ENCODE assay signal across 8 cellular contexts in genomic region chrX:9352243-9352642, GRCh38.
DNase-seq lines count a peak whose midpoint lies in the region; ATAC-seq, FAIRE-seq and TF ChIP-seq lines count a peak whose summit lies in the region.

No MANE protein-coding gene starts in this region.

- WGBS in HepG2 (ENCODE audit: low lambda C conversion rate): 52% methylated on average over 4 of the region's 4 CpGs
- 27% methylated on average over 4 of the region's 4 CpGs for WGBS in right lobe of liver (ENCODE audit: insufficient coverage, low coverage, low lambda C conversion rate, missing lambda C conversion rate)

- BruUV-seq in HepG2 (replicated peaks; lab: Mats Ljungman, UMichigan): no TSS peak

- peak overlapping the region; percentile 80 for H3K27ac Mint-ChIP-seq in activated B cell treated with CpG ODN at 0.5 μM for 24 hours

- no peak for ATAC-seq in HepG2
- ATAC-seq in right lobe of liver: no peak
- ATAC-seq in HG03095 (IDR thresholded peaks at IDR 0.05; ENCODE audit: unreplicated experiment): peak; percentile 60
- peak; percentile 61 for ATAC-seq in activated B cell treated with CpG ODN at 0.5 μM for 24 hours (ENCODE audit: low read depth)

- H3K79me2 ChIP-seq in HepG2 (ENCODE audit: insufficient read depth, low read length): no peaks in the 10 kb centered on the region

- no peaks in the 10 kb centered on the region for H3K36me3 Mint-ChIP-seq in activated B cell treated with CpG ODN at 0.5 μM for 24 hours (ENCODE audit: low read depth)

- TF ChIP-seq RAD21 in HepG2 (CRISPR knock-in tag; IDR thresholded peaks at IDR 0.05): no peak

- DNase-seq in HepG2 (ENCODE audit: low spot score): no peak
- no peak for DNase-seq in right lobe of liver
- no peak for DNase-seq in activated B cell treated with CpG ODN at 0.5 μM for 24 hours
- no peak for DNase-seq in stimulated activated CD8-positive, alpha-beta memory T cell treated with anti-CD3 and anti-CD28 coated beads, Interleukin-4, amount 100 ng/mL, for 48 hours
- no peak for DNase-seq in DMS53 (lab: John Stamatoyannopoulos, UW)
- DNase-seq in A172 (ENCODE audit: low spot score): no peak
- no peak for DNase-seq in DMS153 treated with DMSO at 0.1 percent for 48 hours (lab: John Stamatoyannopoulos, UW; ENCODE audit: unreplicated experiment)

- TF ChIP-seq EP300 in HepG2 (IDR thresholded peaks at IDR 0.05; ENCODE audit: low read depth in 2 of 2, low read length in 2 of 2) (no peak), HepG2 (CRISPR knock-in tag; IDR thresholded peaks at IDR 0.05; ENCODE audit: borderline replicate concordance) (no peak)

- H3K4me1 ChIP-seq in HepG2 (ENCODE audit: insufficient read depth, low read length) (peaks cover 37% of the 10 kb centered on the region), right lobe of liver (no peaks in the 10 kb centered on the region)

- H2AFZ ChIP-seq in HepG2 (ENCODE audit: low read length): no peak overlapping the region

- TF ChIP-seq POLR2A in HepG2 (IDR thresholded peaks at IDR 0.05; ENCODE audit: insufficient read depth in 1 of 2, low read depth in 2 of 2, low read length in 2 of 2) (no peak), right lobe of liver (IDR thresholded peaks at IDR 0.05) (no peak)

- H3K4me3 Mint-ChIP-seq in activated B cell treated with CpG ODN at 0.5 μM for 24 hours: peak overlapping the region; percentile 70

- H3K27ac ChIP-seq in HepG2 (ENCODE audit: extremely low read length, insufficient read depth, low read length) (no peak overlapping the region), right lobe of liver (peak overlapping the region in 1 of 3 donors; percentile 0)

- in situ Hi-C loops in HepG2 (cut with HindIII; ENCODE audit: extremely low pct_ligation_motif_present, low pct_unique_long_range_greater_than_20kb): no loop called here

- H3K9me3 Mint-ChIP-seq in activated B cell treated with CpG ODN at 0.5 μM for 24 hours: no peaks in the 10 kb centered on the region

- no peaks in the 10 kb centered on the region for H4K20me1 ChIP-seq in HepG2 (ENCODE audit: insufficient read depth, low read length)

- H3K9me3 ChIP-seq in HepG2 (ENCODE audit: low read length) (no peaks in the 10 kb centered on the region), right lobe of liver (no peaks in the 10 kb centered on the region)

- TF ChIP-seq CTCF in HepG2 (CRISPR knock-in tag; IDR thresholded peaks at IDR 0.05) (no peak), right lobe of liver (IDR thresholded peaks at IDR 0.05) (no peak), activated B cell treated with CpG ODN at 0.5 μM for 24 hours (IDR thresholded peaks at IDR 0.05) (no peak)

- H3K27me3 ChIP-seq in HepG2 (ENCODE audit: control insufficient read depth in 1 of 2, insufficient read depth in 2 of 2, low read length in 2 of 2) (peaks cover 0 to 3% of the 10 kb centered on the region in 2 experiments; a peak in 1 of 5 replicates), right lobe of liver (no peaks in the 10 kb centered on the region)

- FAIRE-seq in HepG2 (lab: Jason Lieb, UNC): no peak

- H3K36me3 ChIP-seq in HepG2 (replicated peaks in 1 of 2; ENCODE audit: control insufficient read depth in 1 of 2, insufficient read depth in 2 of 2, low read length in 2 of 2): no peaks in the 10 kb centered on the region
- no peaks in the 10 kb centered on the region for H3K36me3 ChIP-seq in right lobe of liver

- POLR2A ChIA-PET in HepG2 (lab: Yijun Ruan, JAX) (no interaction called here), activated B cell treated with CpG ODN at 0.5 μM for 24 hours (lab: Charles Lee) (interaction anchor here (0.8 to 1.7 kb wide), 5 partner anchors 11 to 112 kb away, joined by 3 to 22 read pairs (median 5); no protein-coding TSS in a partner anchor)

- intact Hi-C loops in HepG2 (cut with micrococcal nuclease; ENCODE audit: unreplicated experiment): no loop called here
- intact Hi-C loops in right lobe of liver (cut with DNase I): no loop called here
- intact Hi-C loops in activated B cell treated with CpG ODN at 0.5 μM for 24 hours (cut with micrococcal nuclease): loop anchor here (1.0 to 10.0 kb wide), 5 partner anchors 10 to 607 kb away; no protein-coding TSS in a partner anchor

- H3K9ac ChIP-seq in HepG2 (ENCODE audit: insufficient read depth, low read depth, low read length): no peak overlapping the region

- H3K27me3 Mint-ChIP-seq in activated B cell treated with CpG ODN at 0.5 μM for 24 hours: no peaks in the 10 kb centered on the region

- H3K4me2 ChIP-seq in HepG2 (ENCODE audit: low read depth, low read length): peak overlapping the region; percentile 39

- CTCF ChIA-PET in HepG2 (lab: Yijun Ruan, JAX; ENCODE audit: low intra/inter-chr PET ratio, low total read pairs) (no interaction called here), activated B cell treated with CpG ODN at 0.5 μM for 24 hours (lab: Charles Lee) (no interaction called here)

- peaks cover 27% of the 10 kb centered on the region for H3K4me1 Mint-ChIP-seq in activated B cell treated with CpG ODN at 0.5 μM for 24 hours

- no peak overlapping the region for H3K4me3 ChIP-seq in HepG2 (replicated peaks in 1 of 3; ENCODE audit: insufficient read depth in 1 of 3, low read depth in 2 of 3, low read length in 3 of 3)
- no peak overlapping the region for H3K4me3 ChIP-seq in right lobe of liver

TF ChIP-seq in HepG2, 621 proteins besides CTCF, POLR2A, EP300 and RAD21:
- TF ChIP-seq ZUFSP (CRISPR knock-in tag; IDR thresholded peaks at IDR 0.05; ENCODE audit: borderline replicate concordance): no peak
- no peak for TF ChIP-seq ZNF225 (CRISPR knock-in tag; IDR thresholded peaks at IDR 0.05)
- no peak for TF ChIP-seq POLR2G (IDR thresholded peaks at IDR 0.05; ENCODE audit: low read depth, low read length)
- no peak for TF ChIP-seq KLF16 (CRISPR knock-in tag; IDR thresholded peaks at IDR 0.05)
- no peak for TF ChIP-seq ZNF484 (CRISPR knock-in tag; IDR thresholded peaks at IDR 0.05; ENCODE audit: borderline replicate concordance, low read depth)
- peak; percentile 80 for TF ChIP-seq MAFF (IDR thresholded peaks at IDR 0.05; ENCODE audit: low read depth, low read length)
- no peak for TF ChIP-seq ZNF263 (CRISPR knock-in tag; IDR thresholded peaks at IDR 0.05)
- no peak for TF ChIP-seq THAP9 (CRISPR knock-in tag; IDR thresholded peaks at IDR 0.05; ENCODE audit: borderline replicate concordance)
- TF ChIP-seq ZNF432 (CRISPR knock-in tag; IDR thresholded peaks at IDR 0.05; ENCODE audit: borderline replicate concordance): no peak
- TF ChIP-seq PCBP1 (IDR thresholded peaks at IDR 0.05; ENCODE audit: borderline replicate concordance, low read depth, low read length): no peak
- no peak for TF ChIP-seq ZNF775 (CRISPR knock-in tag; IDR thresholded peaks at IDR 0.05; ENCODE audit: borderline replicate concordance)
- TF ChIP-seq MAFK (conservative IDR thresholded peaks at IDR 0.05 in 1 of 2, IDR thresholded peaks at IDR 0.05 in 1 of 2; ENCODE audit: low read length in 2 of 2): peak; percentile 70 to 84

Comparison
In these comparisons a context has a peak if more than half of its experiments do, and no peak if none do; other contexts are left out.
1. ATAC-seq: peak in HG03095 (single experiment) and activated B cell treated with CpG ODN at 0.5 μM for 24 hours (single experiment); none in HepG2 (single experiment) and right lobe of liver (0 of 4).